In the genomic region with DNA sequence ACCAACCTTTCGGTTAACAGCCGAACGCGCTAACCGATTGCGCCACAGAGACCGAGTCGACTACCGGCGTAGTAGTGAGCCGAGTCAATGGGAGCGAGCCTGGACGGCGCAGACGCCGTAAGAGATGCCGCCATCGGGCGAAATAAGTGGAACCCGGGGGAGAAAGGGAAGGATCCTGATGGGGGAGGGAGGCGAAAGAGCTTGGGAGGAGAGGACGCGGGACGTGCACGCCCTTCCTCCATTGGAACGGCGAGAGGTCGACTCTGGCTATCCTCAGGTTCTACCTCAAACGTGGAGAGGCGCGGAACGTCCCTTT, we compare ENCODE assay signal across 1 cellular context.
TF ChIP-seq lines count a peak whose summit lies in the region.

No MANE protein-coding gene starts in this region.

TF ChIP-seq in HCT116, 20 proteins besides CTCF, POLR2A, EP300 and RAD21 (continued from another document):
- TF ChIP-seq, protein P1, sequence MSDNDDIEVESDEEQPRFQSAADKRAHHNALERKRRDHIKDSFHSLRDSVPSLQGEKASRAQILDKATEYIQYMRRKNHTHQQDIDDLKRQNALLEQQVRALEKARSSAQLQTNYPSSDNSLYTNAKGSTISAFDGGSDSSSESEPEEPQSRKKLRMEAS (IDR thresholded peaks at IDR 0.05) = no peak
- TF ChIP-seq TCF7L2 (IDR thresholded peaks at IDR 0.05; ENCODE audit: borderline replicate concordance, extremely low read depth, insufficient read depth, insufficient read length) (peak; percentile 9), SRF (IDR thresholded peaks at IDR 0.05; ENCODE audit: low read depth) (no peak), FOSL1 (IDR thresholded peaks at IDR 0.05; ENCODE audit: low read depth) (no peak), YY1 (IDR thresholded peaks at IDR 0.05; ENCODE audit: extremely low read depth, insufficient replicate concordance, low read depth, low read length) (peak; percentile 46), SP1 (IDR thresholded peaks at IDR 0.05; ENCODE audit: low read depth) (no peak; the same call in 1 of the 2 replicates)
- TF ChIP-seq, protein P2, sequence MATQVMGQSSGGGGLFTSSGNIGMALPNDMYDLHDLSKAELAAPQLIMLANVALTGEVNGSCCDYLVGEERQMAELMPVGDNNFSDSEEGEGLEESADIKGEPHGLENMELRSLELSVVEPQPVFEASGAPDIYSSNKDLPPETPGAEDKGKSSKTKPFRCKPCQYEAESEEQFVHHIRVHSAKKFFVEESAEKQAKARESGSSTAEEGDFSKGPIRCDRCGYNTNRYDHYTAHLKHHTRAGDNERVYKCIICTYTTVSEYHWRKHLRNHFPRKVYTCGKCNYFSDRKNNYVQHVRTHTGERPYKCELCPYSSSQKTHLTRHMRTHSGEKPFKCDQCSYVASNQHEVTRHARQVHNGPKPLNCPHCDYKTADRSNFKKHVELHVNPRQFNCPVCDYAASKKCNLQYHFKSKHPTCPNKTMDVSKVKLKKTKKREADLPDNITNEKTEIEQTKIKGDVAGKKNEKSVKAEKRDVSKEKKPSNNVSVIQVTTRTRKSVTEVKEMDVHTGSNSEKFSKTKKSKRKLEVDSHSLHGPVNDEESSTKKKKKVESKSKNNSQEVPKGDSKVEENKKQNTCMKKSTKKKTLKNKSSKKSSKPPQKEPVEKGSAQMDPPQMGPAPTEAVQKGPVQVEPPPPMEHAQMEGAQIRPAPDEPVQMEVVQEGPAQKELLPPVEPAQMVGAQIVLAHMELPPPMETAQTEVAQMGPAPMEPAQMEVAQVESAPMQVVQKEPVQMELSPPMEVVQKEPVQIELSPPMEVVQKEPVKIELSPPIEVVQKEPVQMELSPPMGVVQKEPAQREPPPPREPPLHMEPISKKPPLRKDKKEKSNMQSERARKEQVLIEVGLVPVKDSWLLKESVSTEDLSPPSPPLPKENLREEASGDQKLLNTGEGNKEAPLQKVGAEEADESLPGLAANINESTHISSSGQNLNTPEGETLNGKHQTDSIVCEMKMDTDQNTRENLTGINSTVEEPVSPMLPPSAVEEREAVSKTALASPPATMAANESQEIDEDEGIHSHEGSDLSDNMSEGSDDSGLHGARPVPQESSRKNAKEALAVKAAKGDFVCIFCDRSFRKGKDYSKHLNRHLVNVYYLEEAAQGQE (IDR thresholded peaks at IDR 0.05; ENCODE audit: low read depth) = no peak
